ENCODE assay signal across 9 cellular contexts in the genomic region with DNA sequence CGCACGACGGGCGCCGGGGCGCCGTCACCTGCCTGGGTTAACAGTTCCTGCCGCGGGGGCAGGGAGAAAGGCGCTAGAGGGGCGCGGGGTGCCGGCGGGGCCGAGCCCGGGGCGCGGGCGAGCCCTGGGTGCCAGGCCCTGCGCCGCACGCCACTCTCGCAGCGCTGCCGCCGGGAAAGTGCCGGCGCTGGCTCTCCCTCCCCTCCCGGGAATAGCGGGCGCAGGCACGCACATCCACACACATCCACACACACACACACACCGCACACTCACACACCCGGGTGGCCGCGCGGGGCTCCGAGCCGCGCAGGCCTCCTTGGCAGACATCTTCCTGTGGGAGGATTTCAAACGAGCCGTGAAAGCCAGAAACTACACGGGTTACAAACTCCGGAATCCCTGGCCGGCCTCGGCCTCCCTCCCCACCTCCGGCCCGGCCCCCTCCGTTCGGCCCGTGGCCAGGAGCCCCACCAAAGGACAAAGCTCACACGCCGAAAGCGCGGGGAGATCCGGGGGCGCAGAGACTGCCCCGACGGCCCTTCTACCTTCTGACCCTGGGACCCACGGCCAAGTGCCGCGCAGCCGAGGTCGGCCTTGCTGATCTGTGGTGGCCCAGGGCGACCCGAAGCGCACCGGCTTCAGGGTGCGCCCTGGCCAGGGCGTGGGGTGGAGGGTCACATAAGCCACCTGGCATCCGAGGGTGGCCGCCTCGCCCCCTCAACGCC.
DNase-seq lines count a peak whose midpoint lies in the region; ATAC-seq and TF ChIP-seq lines count a peak whose summit lies in the region.
"Had no signal": no experiment of that assay in that cellular context is flagged by ENCODE, and none has a peak within 500 bp of the region (broad histone marks: within the 10 kb centered on the region; RNA-seq: fewer than 3 reads in every experiment).

No MANE protein-coding gene starts in this region.

- H3K4me3 ChIP-seq in fibroblast of pulmonary artery (replicated peaks; ENCODE audit: low read depth, low read length) (no peak overlapping the region), psoas muscle (peak overlapping the region; percentile 28)

- H3K27ac ChIP-seq in psoas muscle, result no peak overlapping the region
- H3K27ac ChIP-seq: epithelial cell of prostate had no signal

- no peaks in the 10 kb centered on the region for H3K36me3 ChIP-seq in psoas muscle (ENCODE audit: insufficient read depth in 1 of 2, low read depth in 1 of 2)

- H3K4me1 ChIP-seq in psoas muscle, result no peaks in the 10 kb centered on the region

- WGBS in psoas muscle, 3 donors, result 24 to 58% (median 40%) methylated on average over 39 to 72 of the region's 74 CpGs

- H3K9me3 ChIP-seq in psoas muscle, result no peaks in the 10 kb centered on the region

- TF ChIP-seq CTCF in fibroblast of pulmonary artery (IDR thresholded peaks at IDR 0.05; ENCODE audit: low read length, missing control alignments) (no peak), psoas muscle (IDR thresholded peaks at IDR 0.05) (no peak)

- DNase-seq in ELF-1 (ENCODE audit: low read depth, low spot score), result peak; percentile 28
- peak; percentile 31 for DNase-seq in activated CD8-positive, alpha-beta memory T cell treated with anti-CD3 and anti-CD28 coated beads, Interleukin-2, amount 50 U/mL, for 4 hours
- DNase-seq in fibroblast of pulmonary artery (ENCODE audit: low read depth), result peak; percentile 10
- DNase-seq in psoas muscle, result no peak
- no peak for DNase-seq in LoVo (ENCODE audit: low spot score)
- DNase-seq in cerebellar nuclear complex (lab: John Stamatoyannopoulos, UW), result no peak
- no peak for DNase-seq in medulla oblongata (ENCODE audit: extremely low spot score)

- intact Hi-C loops in psoas muscle (cut with DNase I), result loop anchor here in 1 of 2 donors (5.0 to 10.0 kb wide), 2 partner anchors 167 to 181 kb away; no protein-coding TSS in a partner anchor

- ATAC-seq in psoas muscle, result peak in 1 of 4 donors; percentile 8
- ATAC-seq in GM19328 (IDR thresholded peaks at IDR 0.05; ENCODE audit: unreplicated experiment), result no peak

- H3K27me3 ChIP-seq in psoas muscle (ENCODE audit: insufficient read depth in 3 of 3, low read length in 2 of 3), result peaks cover 0 to 73% (median 0%) of the 10 kb centered on the region in 3 donors

Comparison
In these comparisons a context has a peak if more than half of its experiments do, and no peak if none do; other contexts are left out.
1. DNase-seq: peak in ELF-1 (single experiment), activated CD8-positive, alpha-beta memory T cell treated with anti-CD3 and anti-CD28 coated beads, Interleukin-2, amount 50 U/mL, for 4 hours (single experiment) and fibroblast of pulmonary artery (single experiment); none in psoas muscle (0 of 2), LoVo (single experiment), cerebellar nuclear complex (0 of 2) and medulla oblongata (single experiment).